In genomic region chr1:9180077-9180819, GRCh38 we compare ENCODE assay signal across 1 cellular context.
TF ChIP-seq lines count a peak whose summit lies in the region.

No MANE protein-coding gene starts in this region.

TF ChIP-seq in HepG2, 621 proteins besides CTCF, POLR2A, EP300 and RAD21 (continued from another document and continues in another):
- no peak for TF ChIP-seq ZNF569 (CRISPR knock-in tag; IDR thresholded peaks at IDR 0.05; ENCODE audit: borderline replicate concordance)
- 0 out of 2 replicates have a peak, but pooled peaks have one; percentile 11 for TF ChIP-seq MIXL1 (CRISPR knock-in tag; IDR thresholded peaks at IDR 0.05)
- no peak for TF ChIP-seq ZNF598 (CRISPR knock-in tag; IDR thresholded peaks at IDR 0.05; ENCODE audit: borderline replicate concordance)
- TF ChIP-seq PPARG (CRISPR knock-in tag; conservative IDR thresholded peaks at IDR 0.05) = 0 out of 2 replicates have a peak, but pooled peaks have one; percentile 24
- no peak for TF ChIP-seq ZMYM3 (CRISPR knock-in tag; IDR thresholded peaks at IDR 0.05)
- TF ChIP-seq ZNF816 (CRISPR knock-in tag; IDR thresholded peaks at IDR 0.05; ENCODE audit: borderline replicate concordance) = no peak
- no peak for TF ChIP-seq HOXA7 (CRISPR knock-in tag; IDR thresholded peaks at IDR 0.05)
- TF ChIP-seq NR2F2 (IDR thresholded peaks at IDR 0.05; ENCODE audit: borderline replicate concordance, low read depth) = 0 out of 2 replicates have a peak, but pooled peaks have one; percentile 33
- TF ChIP-seq CEBPG (CRISPR knock-in tag; IDR thresholded peaks at IDR 0.05) = 0 out of 2 replicates have a peak, but pooled peaks have one; percentile 12
- no peak for TF ChIP-seq ISL2 (CRISPR knock-in tag; IDR thresholded peaks at IDR 0.05)
- TF ChIP-seq SOX6 (IDR thresholded peaks at IDR 0.05) = no peak
- peak; percentile 47; the same call in 1 of the 2 replicates for TF ChIP-seq SOX6 (CRISPR knock-in tag; IDR thresholded peaks at IDR 0.05)
- TF ChIP-seq, protein P1, sequence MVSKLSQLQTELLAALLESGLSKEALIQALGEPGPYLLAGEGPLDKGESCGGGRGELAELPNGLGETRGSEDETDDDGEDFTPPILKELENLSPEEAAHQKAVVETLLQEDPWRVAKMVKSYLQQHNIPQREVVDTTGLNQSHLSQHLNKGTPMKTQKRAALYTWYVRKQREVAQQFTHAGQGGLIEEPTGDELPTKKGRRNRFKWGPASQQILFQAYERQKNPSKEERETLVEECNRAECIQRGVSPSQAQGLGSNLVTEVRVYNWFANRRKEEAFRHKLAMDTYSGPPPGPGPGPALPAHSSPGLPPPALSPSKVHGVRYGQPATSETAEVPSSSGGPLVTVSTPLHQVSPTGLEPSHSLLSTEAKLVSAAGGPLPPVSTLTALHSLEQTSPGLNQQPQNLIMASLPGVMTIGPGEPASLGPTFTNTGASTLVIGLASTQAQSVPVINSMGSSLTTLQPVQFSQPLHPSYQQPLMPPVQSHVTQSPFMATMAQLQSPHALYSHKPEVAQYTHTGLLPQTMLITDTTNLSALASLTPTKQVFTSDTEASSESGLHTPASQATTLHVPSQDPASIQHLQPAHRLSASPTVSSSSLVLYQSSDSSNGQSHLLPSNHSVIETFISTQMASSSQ (IDR thresholded peaks at IDR 0.05; ENCODE audit: low read depth) = 0 out of 2 replicates have a peak, but pooled peaks have one; percentile 20
- TF ChIP-seq, protein P1 (CRISPR knock-in tag; IDR thresholded peaks at IDR 0.05; ENCODE audit: borderline replicate concordance) = no peak
- TF ChIP-seq CREB1 (IDR thresholded peaks at IDR 0.05) = no peak
- peak; percentile 63 for TF ChIP-seq CREB1 (CRISPR knock-in tag; IDR thresholded peaks at IDR 0.05)
- peak; percentile 76 for TF ChIP-seq SAP130 (CRISPR knock-in tag; IDR thresholded peaks at IDR 0.05; ENCODE audit: low read depth)
- TF ChIP-seq RXRB (CRISPR knock-in tag; IDR thresholded peaks at IDR 0.05; ENCODE audit: borderline replicate concordance) = peak; percentile 28; the same call in 1 of the 2 replicates
- TF ChIP-seq HOXA5 (CRISPR knock-in tag; IDR thresholded peaks at IDR 0.05) = no peak
- TF ChIP-seq ZNF513 (CRISPR knock-in tag; conservative IDR thresholded peaks at IDR 0.05) = no peak
- TF ChIP-seq THYN1 (CRISPR knock-in tag; IDR thresholded peaks at IDR 0.05; ENCODE audit: borderline replicate concordance, low read depth) = no peak
- no peak for TF ChIP-seq PTBP1 (IDR thresholded peaks at IDR 0.05; ENCODE audit: low read depth, low read length, poor library complexity, severe bottlenecking)
- TF ChIP-seq ZNF326 (CRISPR knock-in tag; IDR thresholded peaks at IDR 0.05; ENCODE audit: borderline replicate concordance) = no peak
- peak; percentile 57; the same call in 1 of the 2 replicates for TF ChIP-seq PAXIP1 (CRISPR knock-in tag; conservative IDR thresholded peaks at IDR 0.05)
- no peak for TF ChIP-seq DMTF1 (CRISPR knock-in tag; IDR thresholded peaks at IDR 0.05)
- TF ChIP-seq ZNF274 (CRISPR knock-in tag; IDR thresholded peaks at IDR 0.05) = no peak
- TF ChIP-seq ZNF672 (CRISPR knock-in tag; IDR thresholded peaks at IDR 0.05) = no peak
- TF ChIP-seq, protein P2, sequence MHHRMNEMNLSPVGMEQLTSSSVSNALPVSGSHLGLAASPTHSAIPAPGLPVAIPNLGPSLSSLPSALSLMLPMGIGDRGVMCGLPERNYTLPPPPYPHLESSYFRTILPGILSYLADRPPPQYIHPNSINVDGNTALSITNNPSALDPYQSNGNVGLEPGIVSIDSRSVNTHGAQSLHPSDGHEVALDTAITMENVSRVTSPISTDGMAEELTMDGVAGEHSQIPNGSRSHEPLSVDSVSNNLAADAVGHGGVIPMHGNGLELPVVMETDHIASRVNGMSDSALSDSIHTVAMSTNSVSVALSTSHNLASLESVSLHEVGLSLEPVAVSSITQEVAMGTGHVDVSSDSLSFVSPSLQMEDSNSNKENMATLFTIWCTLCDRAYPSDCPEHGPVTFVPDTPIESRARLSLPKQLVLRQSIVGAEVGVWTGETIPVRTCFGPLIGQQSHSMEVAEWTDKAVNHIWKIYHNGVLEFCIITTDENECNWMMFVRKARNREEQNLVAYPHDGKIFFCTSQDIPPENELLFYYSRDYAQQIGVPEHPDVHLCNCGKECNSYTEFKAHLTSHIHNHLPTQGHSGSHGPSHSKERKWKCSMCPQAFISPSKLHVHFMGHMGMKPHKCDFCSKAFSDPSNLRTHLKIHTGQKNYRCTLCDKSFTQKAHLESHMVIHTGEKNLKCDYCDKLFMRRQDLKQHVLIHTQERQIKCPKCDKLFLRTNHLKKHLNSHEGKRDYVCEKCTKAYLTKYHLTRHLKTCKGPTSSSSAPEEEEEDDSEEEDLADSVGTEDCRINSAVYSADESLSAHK (CRISPR knock-in tag; IDR thresholded peaks at IDR 0.05; ENCODE audit: borderline replicate concordance) = no peak
- TF ChIP-seq, protein P3, sequence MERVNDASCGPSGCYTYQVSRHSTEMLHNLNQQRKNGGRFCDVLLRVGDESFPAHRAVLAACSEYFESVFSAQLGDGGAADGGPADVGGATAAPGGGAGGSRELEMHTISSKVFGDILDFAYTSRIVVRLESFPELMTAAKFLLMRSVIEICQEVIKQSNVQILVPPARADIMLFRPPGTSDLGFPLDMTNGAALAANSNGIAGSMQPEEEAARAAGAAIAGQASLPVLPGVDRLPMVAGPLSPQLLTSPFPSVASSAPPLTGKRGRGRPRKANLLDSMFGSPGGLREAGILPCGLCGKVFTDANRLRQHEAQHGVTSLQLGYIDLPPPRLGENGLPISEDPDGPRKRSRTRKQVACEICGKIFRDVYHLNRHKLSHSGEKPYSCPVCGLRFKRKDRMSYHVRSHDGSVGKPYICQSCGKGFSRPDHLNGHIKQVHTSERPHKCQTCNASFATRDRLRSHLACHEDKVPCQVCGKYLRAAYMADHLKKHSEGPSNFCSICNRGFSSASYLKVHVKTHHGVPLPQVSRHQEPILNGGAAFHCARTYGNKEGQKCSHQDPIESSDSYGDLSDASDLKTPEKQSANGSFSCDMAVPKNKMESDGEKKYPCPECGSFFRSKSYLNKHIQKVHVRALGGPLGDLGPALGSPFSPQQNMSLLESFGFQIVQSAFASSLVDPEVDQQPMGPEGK (CRISPR knock-in tag; IDR thresholded peaks at IDR 0.05) = peak; percentile 32; the same call in 1 of the 2 replicates
- peak; percentile 74; the same call in 1 of the 2 replicates for TF ChIP-seq ZNF746 (CRISPR knock-in tag; IDR thresholded peaks at IDR 0.05)
- TF ChIP-seq ZNF580 (CRISPR knock-in tag; IDR thresholded peaks at IDR 0.05; ENCODE audit: borderline replicate concordance, low read depth) = no peak
- no peak for TF ChIP-seq THAP9 (CRISPR knock-in tag; IDR thresholded peaks at IDR 0.05; ENCODE audit: borderline replicate concordance)
- no peak; the same call in 1 of the 2 replicates for TF ChIP-seq ZNF589 (CRISPR knock-in tag; conservative IDR thresholded peaks at IDR 0.05)
- TF ChIP-seq ARNT2 (CRISPR knock-in tag; IDR thresholded peaks at IDR 0.05; ENCODE audit: low read depth) = no peak
- no peak for TF ChIP-seq ZBTB43 (CRISPR knock-in tag; conservative IDR thresholded peaks at IDR 0.05)
- peak; percentile 70; the same call in 1 of the 2 replicates for TF ChIP-seq JUN (CRISPR knock-in tag; IDR thresholded peaks at IDR 0.05)
- TF ChIP-seq STAT5B (CRISPR knock-in tag; IDR thresholded peaks at IDR 0.05) = no peak
- no peak for TF ChIP-seq REPIN1 (CRISPR knock-in tag; IDR thresholded peaks at IDR 0.05; ENCODE audit: borderline replicate concordance, low read depth)
- TF ChIP-seq CBX1 (IDR thresholded peaks at IDR 0.05; ENCODE audit: low read depth) = no peak
- TF ChIP-seq HOXA9 (CRISPR knock-in tag; IDR thresholded peaks at IDR 0.05; ENCODE audit: borderline replicate concordance) = no peak
- no peak for TF ChIP-seq HNRNPK (IDR thresholded peaks at IDR 0.05; ENCODE audit: low read depth, low read length, poor library complexity, severe bottlenecking)
